In the genomic region with DNA sequence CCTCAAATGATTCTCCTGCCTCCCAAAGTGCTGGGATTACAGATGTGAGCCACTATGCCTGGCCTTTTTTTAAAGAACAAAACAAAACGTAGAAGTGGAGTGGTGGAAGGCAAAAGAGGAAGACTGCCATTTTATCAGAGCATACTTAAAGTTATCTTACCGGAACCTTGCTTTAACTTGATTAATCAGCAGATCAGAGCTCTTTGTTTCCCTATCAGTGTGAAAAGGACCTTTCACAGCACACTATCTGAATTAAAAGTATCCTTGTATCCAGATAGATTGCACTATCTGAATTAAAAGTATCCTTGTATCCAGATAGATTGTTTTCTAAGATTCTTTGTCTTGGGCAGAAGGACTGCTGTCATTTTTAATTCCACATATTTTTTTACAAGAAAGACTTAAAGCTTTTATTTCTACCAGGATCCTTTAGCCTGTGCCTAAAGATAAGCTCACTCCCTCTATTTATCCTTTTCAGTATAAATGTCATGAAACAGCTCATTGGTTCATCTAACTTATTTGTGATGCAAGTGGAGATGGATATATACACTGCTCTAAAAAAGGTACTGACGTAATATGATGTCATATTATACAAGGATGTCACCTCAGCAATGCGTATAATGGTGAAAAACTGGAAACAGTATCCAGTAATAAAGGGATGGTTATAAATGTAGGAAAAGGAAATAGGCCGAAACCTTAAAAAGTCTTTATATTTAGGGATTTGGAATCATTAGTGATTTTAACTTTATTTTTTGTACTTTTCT, we compare ENCODE assay signal across 25 cellular contexts.
"Had no signal": no experiment of that assay in that cellular context is flagged by ENCODE, and none has a peak within 500 bp of the region (broad histone marks: within the 10 kb centered on the region; RNA-seq: fewer than 3 reads in every experiment).

No MANE protein-coding gene starts in this region.

- DNase-seq: activated B cell treated with CpG ODN at 0.5 μM for 24 hours; activated CD4-positive, alpha-beta T cell treated with anti-CD3 and anti-CD28 coated beads for 36 hours; activated CD4-positive, alpha-beta T cell treated with anti-CD3 and anti-CD28 coated beads, Interleukin-2, amount 50 U/mL, for 48 hours; activated CD8-positive, alpha-beta memory T cell treated with anti-CD3 and anti-CD28 coated beads for 24 hours; activated effector memory CD4-positive, alpha-beta T cell treated with anti-CD3 and anti-CD28 coated beads, Interleukin-2, amount 50 U/mL, for 16 hours; activated naive CD4-positive, alpha-beta T cell treated with anti-CD3 and anti-CD28 coated beads for 36 hours; activated naive CD8-positive, alpha-beta T cell treated with anti-CD3 and anti-CD28 coated beads for 36 hours; adrenal gland; aorta; body of pancreas; colonic mucosa; dorsolateral prefrontal cortex; effector memory CD8-positive, alpha-beta T cell; left cardiac atrium; left ventricle myocardium superior; posterior cingulate gyrus; right cardiac atrium; spleen; stimulated activated naive CD4-positive, alpha-beta T cell treated with Interleukin-2 at 50 U/mL for 16 hours; T-cell had no signal

- H3K9me3 ChIP-seq: body of pancreas, colonic mucosa, gastroesophageal sphincter, spleen, thoracic aorta had no signal

- H3K27ac ChIP-seq: adrenal gland, body of pancreas, colonic mucosa, dorsolateral prefrontal cortex, gastroesophageal sphincter, spleen, thoracic aorta had no signal

- H3K4me1 Mint-ChIP-seq: activated B cell treated with CpG ODN at 0.5 μM for 24 hours, nephron had no signal

- H3K79me2 ChIP-seq: hepatocyte had no signal

- H3K4me3 ChIP-seq: adrenal gland, body of pancreas, colonic mucosa, dorsolateral prefrontal cortex, gastroesophageal sphincter, hepatocyte, spleen, thoracic aorta had no signal

- H3K4me3 Mint-ChIP-seq: activated B cell treated with CpG ODN at 0.5 μM for 24 hours; activated CD4-positive, alpha-beta T cell treated with anti-CD3 and anti-CD28 coated beads for 36 hours; activated naive CD4-positive, alpha-beta T cell treated with anti-CD3 and anti-CD28 coated beads for 36 hours; activated naive CD8-positive, alpha-beta T cell treated with anti-CD3 and anti-CD28 coated beads for 36 hours; effector memory CD8-positive, alpha-beta T cell; nephron; T-cell; T-helper 2 cell treated with Interferon-gamma antibody and Interleukin-4, amounts not matched to agents 5 μg/mL and 100 μg/mL, for 36 hours had no signal

- H3K27me3 Mint-ChIP-seq: activated B cell treated with CpG ODN at 0.5 μM for 24 hours; activated CD4-positive, alpha-beta T cell treated with anti-CD3 and anti-CD28 coated beads for 36 hours; activated naive CD8-positive, alpha-beta T cell treated with anti-CD3 and anti-CD28 coated beads for 36 hours; effector memory CD8-positive, alpha-beta T cell; T-cell had no signal

- ATAC-seq: body of pancreas; effector memory CD8-positive, alpha-beta T cell; gastroesophageal sphincter; left cardiac atrium; left ventricle myocardium superior; right cardiac atrium; T-cell had no signal

- H3K27me3 ChIP-seq: adrenal gland, body of pancreas, colonic mucosa, dorsolateral prefrontal cortex, gastroesophageal sphincter, hepatocyte, spleen had no signal

- H3K27ac Mint-ChIP-seq: activated B cell treated with CpG ODN at 0.5 μM for 24 hours; activated CD4-positive, alpha-beta T cell treated with anti-CD3 and anti-CD28 coated beads for 36 hours; activated naive CD4-positive, alpha-beta T cell treated with anti-CD3 and anti-CD28 coated beads for 36 hours; activated naive CD8-positive, alpha-beta T cell treated with anti-CD3 and anti-CD28 coated beads for 36 hours; T-helper 2 cell treated with Interferon-gamma antibody and Interleukin-4, amounts not matched to agents 5 μg/mL and 100 μg/mL, for 36 hours had no signal

- H3K4me2 ChIP-seq: hepatocyte had no signal

- H3K9me3 Mint-ChIP-seq: activated B cell treated with CpG ODN at 0.5 μM for 24 hours; activated naive CD4-positive, alpha-beta T cell treated with anti-CD3 and anti-CD28 coated beads for 36 hours; activated naive CD8-positive, alpha-beta T cell treated with anti-CD3 and anti-CD28 coated beads for 36 hours; effector memory CD8-positive, alpha-beta T cell; nephron; T-cell; T-helper 2 cell treated with Interferon-gamma antibody and Interleukin-4, amounts not matched to agents 5 μg/mL and 100 μg/mL, for 36 hours had no signal

- H3K4me1 ChIP-seq: adrenal gland, body of pancreas, colonic mucosa, gastroesophageal sphincter, spleen had no signal

- H3K36me3 ChIP-seq: adrenal gland had no signal
